ENCODE assay signal across 23 cellular contexts in the genomic region with DNA sequence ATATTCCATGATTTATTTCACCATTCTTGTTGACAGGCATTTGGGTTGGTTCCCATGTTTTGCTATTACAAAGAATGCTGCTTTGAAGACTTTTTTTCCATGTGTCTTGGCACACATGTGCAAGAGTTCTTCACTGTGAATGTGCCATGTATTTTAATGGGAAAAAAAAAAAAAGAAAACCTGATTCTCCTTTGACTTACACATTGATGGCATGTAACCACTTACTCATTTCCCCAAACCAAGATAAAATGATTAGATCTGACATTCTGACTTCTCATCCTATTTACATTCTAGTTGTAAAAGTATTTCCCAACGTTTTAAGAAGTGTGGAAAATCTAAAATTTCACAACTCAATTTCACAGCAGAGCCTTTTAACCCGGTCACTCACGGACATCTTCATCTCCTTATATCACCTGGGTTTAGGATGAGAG. TPM values are rescaled to one million over a fixed set of nuclear protein-coding genes. Genes with fewer than 3 reads are reported as not detected.
DNase-seq lines count a peak whose midpoint lies in the region; ATAC-seq and TF ChIP-seq lines count a peak whose summit lies in the region.
"Had no signal": no experiment of that assay in that cellular context is flagged by ENCODE, and none has a peak within 500 bp of the region (broad histone marks: within the 10 kb centered on the region; RNA-seq: fewer than 3 reads in every experiment).

No MANE protein-coding gene starts in this region.

- no peak for ATAC-seq in Right ventricle myocardium inferior
- ATAC-seq: left colon had no signal

- intact Hi-C loops in Right ventricle myocardium inferior (cut with DNase I), result no loop called here

- no peaks in the 10 kb centered on the region for H3K27me3 Mint-ChIP-seq in mesothelial cell of epicardium (ENCODE audit: low read depth)

- DNase-seq in AG10803 (ENCODE audit: low read depth), result peak; percentile 85
- peak; percentile 46 to 88 for DNase-seq in NCI-H446 (lab: John Stamatoyannopoulos, UW)
- peak; percentile 43 for DNase-seq in dermis blood vessel endothelial cell
- no peak for DNase-seq in mesothelial cell of epicardium (ENCODE audit: low spot score in 2 of 2, unreplicated experiment in 2 of 2)
- no peak for DNase-seq in stimulated activated CD4-positive, alpha-beta T cell treated with anti-CD3 and anti-CD28 coated beads, Interleukin-4, amount 100 ng/mL, for 24 hours
- DNase-seq in NCI-H1048 (lab: John Stamatoyannopoulos, UW), result no peak
- DNase-seq in cerebellar cortex (ENCODE audit: low spot score), result no peak
- no peak for DNase-seq in Right ventricle myocardium inferior (ENCODE audit: missing footprints)
- DNase-seq: activated CD4-positive, alpha-beta T cell treated with anti-CD3 and anti-CD28 coated beads, Interleukin-2, amount 50 U/mL, for 4 hours; activated gamma-delta T cell treated with Interleukin-2 at 50 U/mL for 16 hours; amygdala; CD4-positive, alpha-beta T cell; DMS153; endodermal cell; Kasumi-1; left colon; NCI-H1105 treated with DMSO at 0.1 percent for 48 hours; NCI-H82; nephron progenitor cell; OCI-M1; SJCRH30; spleen; T-helper 2 cell had no signal

- H3K27ac Mint-ChIP-seq in mesothelial cell of epicardium, result peak overlapping the region; percentile 32
- H3K27ac Mint-ChIP-seq: CD4-positive, alpha-beta T cell; endodermal cell; nephron progenitor cell had no signal

- H3K4me1 Mint-ChIP-seq in mesothelial cell of epicardium, result peaks cover 16% of the 10 kb centered on the region

- H3K36me3 Mint-ChIP-seq in mesothelial cell of epicardium, result peaks cover 15% of the 10 kb centered on the region

- H3K4me3 ChIP-seq in AG10803 (ENCODE audit: low read length), result no peak overlapping the region
- H3K4me3 ChIP-seq: SJCRH30, spleen had no signal

- TF ChIP-seq CTCF in AG10803 (conservative IDR thresholded peaks at IDR 0.05; ENCODE audit: low read length) (no peak), mesothelial cell of epicardium (IDR thresholded peaks at IDR 0.05; ENCODE audit: unreplicated experiment) (no peak)

- no peak overlapping the region for H3K4me3 Mint-ChIP-seq in mesothelial cell of epicardium
- H3K4me3 Mint-ChIP-seq: CD4-positive, alpha-beta T cell; endodermal cell; nephron progenitor cell had no signal

- peaks cover 10% of the 10 kb centered on the region for H3K9me3 Mint-ChIP-seq in mesothelial cell of epicardium
- H3K9me3 Mint-ChIP-seq: CD4-positive, alpha-beta T cell had no signal

RNA-seq across cellular contexts. Expression of a gene that starts 4.4 kb away (rescaled TPM):
- total RNA-seq in dermis blood vessel endothelial cell (2.6 and 3.3 TPM in 2 replicates), mesothelial cell of epicardium (14.1 to 15.6 TPM (median 15.0 TPM) in 3 replicates), Right ventricle myocardium inferior (137 TPM)
- total RNA-seq: CD4-positive, alpha-beta T cell had no signal

Comparison
In these comparisons a context has a peak if more than half of its experiments do, and no peak if none do; other contexts are left out.
1. DNase-seq: peak in AG10803 (single experiment), NCI-H446 (2 of 2) and dermis blood vessel endothelial cell (single experiment); none in mesothelial cell of epicardium (0 of 2), stimulated activated CD4-positive, alpha-beta T cell treated with anti-CD3 and anti-CD28 coated beads, Interleukin-4, amount 100 ng/mL, for 24 hours (single experiment), NCI-H1048 (single experiment), cerebellar cortex (single experiment) and Right ventricle myocardium inferior (single experiment).